ENCODE assay signal across 15 cellular contexts in the genomic region with DNA sequence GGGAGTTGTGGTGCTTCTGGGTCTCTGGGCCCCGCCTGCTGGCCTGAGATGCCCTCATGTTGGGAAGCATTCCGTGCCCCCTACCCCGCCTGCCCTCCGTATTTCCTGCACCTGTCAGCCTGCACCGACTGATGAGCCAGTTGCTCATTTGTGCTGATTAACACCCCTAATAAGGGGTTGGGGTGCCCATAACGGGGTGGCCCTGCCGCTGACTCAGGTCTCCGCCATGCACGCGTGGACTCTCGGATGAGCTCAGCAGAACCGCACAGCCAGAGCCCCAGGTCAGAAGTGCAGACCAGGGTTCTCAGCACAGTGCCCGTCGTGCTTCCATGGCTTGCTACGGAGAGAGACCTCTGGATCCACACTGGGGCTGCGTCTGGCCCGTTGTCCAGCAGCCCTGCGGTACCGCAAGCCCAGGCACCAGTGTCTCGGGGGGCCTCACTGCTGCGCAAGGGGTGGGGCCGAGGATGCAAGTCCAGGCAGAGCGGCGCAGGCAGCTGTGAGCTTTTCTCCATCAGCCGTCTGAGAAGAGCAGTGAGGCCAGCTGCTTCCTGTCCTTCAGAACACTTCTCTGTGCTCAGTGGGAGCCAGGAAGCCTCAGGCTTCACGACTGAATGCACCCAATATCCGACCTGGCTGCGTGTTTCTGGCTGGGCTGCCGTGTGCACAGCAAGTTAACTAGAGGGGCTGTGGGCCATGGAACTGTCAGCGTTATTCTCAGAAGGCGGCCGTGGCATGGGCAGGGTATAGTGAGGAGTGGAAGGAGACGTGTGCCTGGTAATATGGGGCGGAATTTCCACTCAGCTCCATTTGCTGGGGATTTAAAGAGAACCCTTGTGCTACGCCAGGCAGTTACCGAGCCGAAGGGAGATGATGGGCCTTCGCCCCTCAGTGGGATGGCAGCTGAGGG. TPM values are rescaled to one million over a fixed set of nuclear protein-coding genes. Genes with fewer than 3 reads are reported as not detected.
DNase-seq lines count a peak whose midpoint lies in the region; ATAC-seq and TF ChIP-seq lines count a peak whose summit lies in the region.
"Had no signal": no experiment of that assay in that cellular context is flagged by ENCODE, and none has a peak within 500 bp of the region (broad histone marks: within the 10 kb centered on the region; RNA-seq: fewer than 3 reads in every experiment).

No MANE protein-coding gene starts in this region.

- H3F3A ChIP-seq in DOHH2 (ENCODE audit: control insufficient read depth, insufficient read depth), result 0 out of 2 replicates have a peak, but pooled peaks cover 13% of the 10 kb centered on the region

- peak overlapping the region; percentile 66 for H3K4me3 ChIP-seq in DOHH2 (ENCODE audit: low read length)
- H3K4me3 ChIP-seq in lower leg skin (ENCODE audit: low read depth, poor library complexity, severe bottlenecking), result no peak overlapping the region
- H3K4me3 ChIP-seq in gastroesophageal sphincter, result no peak overlapping the region
- H3K4me3 ChIP-seq: tibial artery had no signal

- ATAC-seq in GM21360 (IDR thresholded peaks at IDR 0.05; ENCODE audit: unreplicated experiment) (peak; percentile 83), foreskin keratinocyte (no peak), HG03439 (IDR thresholded peaks at IDR 0.05; ENCODE audit: unreplicated experiment) (no peak), gastroesophageal sphincter (no peak)
- ATAC-seq in central memory CD8-positive, alpha-beta T cell (replicated peaks; ENCODE audit: extremely low read depth, poor library complexity, severe bottlenecking), result no peak
- ATAC-seq: activated CD8-positive, alpha-beta T cell treated with anti-CD3 and anti-CD28 coated beads, Interleukin-2, amount 10 ng/mL, durations not matched to agents 7 days and 5 days had no signal

- H3K4me2 ChIP-seq in DOHH2 (ENCODE audit: low read length), result peak overlapping the region; percentile 72

- H3K9me2 ChIP-seq in DOHH2 (replicated peaks; ENCODE audit: control insufficient read depth, low read length), result no peaks in the 10 kb centered on the region

- intact Hi-C loops in lower leg skin (cut with DNase I; ENCODE audit: low total_unique reads), result no loop called here

- H3K36me3 ChIP-seq in DOHH2 (ENCODE audit: control insufficient read depth, low read length) (peaks cover 45% of the 10 kb centered on the region), KOPT-K1 (ENCODE audit: insufficient read depth, low read length) (peaks cover 58% of the 10 kb centered on the region), gastroesophageal sphincter (peaks cover 0 to 76% of the 10 kb centered on the region in 2 donors)

- peaks cover 3% of the 10 kb centered on the region for H3K79me2 ChIP-seq in DOHH2 (ENCODE audit: control insufficient read depth, low read length)

- no peaks in the 10 kb centered on the region for H3K9me3 ChIP-seq in DOHH2 (ENCODE audit: control insufficient read depth, insufficient read depth, low read length)
- no peaks in the 10 kb centered on the region for H3K9me3 ChIP-seq in KOPT-K1 (ENCODE audit: insufficient read depth, low read length, poor library complexity, severe bottlenecking)
- no peaks in the 10 kb centered on the region for H3K9me3 ChIP-seq in gastroesophageal sphincter
- H3K9me3 ChIP-seq: neutrophil, tibial artery had no signal

- H3K27me3 ChIP-seq in DOHH2 (ENCODE audit: control insufficient read depth, low read length) (no peaks in the 10 kb centered on the region), foreskin keratinocyte (no peaks in the 10 kb centered on the region), gastroesophageal sphincter (no peaks in the 10 kb centered on the region)
- H3K27me3 ChIP-seq: neutrophil, tibial artery had no signal

- no peak overlapping the region for H3K4me3 Mint-ChIP-seq in central memory CD8-positive, alpha-beta T cell
- H3K4me3 Mint-ChIP-seq: activated CD8-positive, alpha-beta T cell treated with anti-CD3 and anti-CD28 coated beads, Interleukin-2, amount 10 ng/mL, durations not matched to agents 7 days and 5 days had no signal

- H3K4me1 ChIP-seq in DOHH2 (ENCODE audit: control insufficient read depth, low read length), result peaks cover 40% of the 10 kb centered on the region
- no peaks in the 10 kb centered on the region for H3K4me1 ChIP-seq in foreskin keratinocyte
- no peaks in the 10 kb centered on the region for H3K4me1 ChIP-seq in gastroesophageal sphincter
- H3K4me1 ChIP-seq: tibial artery had no signal

- no peaks in the 10 kb centered on the region for H3K4me1 Mint-ChIP-seq in central memory CD8-positive, alpha-beta T cell

- no peaks in the 10 kb centered on the region for H3K27me3 Mint-ChIP-seq in central memory CD8-positive, alpha-beta T cell

- H3K9me3 Mint-ChIP-seq in central memory CD8-positive, alpha-beta T cell, result no peaks in the 10 kb centered on the region

- TF ChIP-seq POLR2A in lower leg skin (IDR thresholded peaks at IDR 0.05) (no peak), gastroesophageal sphincter (IDR thresholded peaks at IDR 0.05) (no peak)

- H3K27ac ChIP-seq in DOHH2 (ENCODE audit: low read depth, low read length) (peak overlapping the region; percentile 83), KOPT-K1 (ENCODE audit: low read depth, low read length, poor library complexity, severe bottlenecking) (peak overlapping the region; percentile 16), foreskin keratinocyte (no peak overlapping the region), gastroesophageal sphincter (no peak overlapping the region)
- H3K27ac ChIP-seq: neutrophil, tibial artery had no signal

- peaks cover 31% of the 10 kb centered on the region for H3K36me3 Mint-ChIP-seq in central memory CD8-positive, alpha-beta T cell (ENCODE audit: insufficient read depth)

- no peaks in the 10 kb centered on the region; the same call in 1 of the 2 replicates for H4K20me1 ChIP-seq in DOHH2 (ENCODE audit: control insufficient read depth, insufficient read depth, low read depth, low read length)

- TF ChIP-seq CTCF in DOHH2 (IDR thresholded peaks at IDR 0.05; ENCODE audit: low read depth, low read length, poor library complexity, severe bottlenecking) (no peak), foreskin keratinocyte (conservative IDR thresholded peaks at IDR 0.05) (no peak), lower leg skin (IDR thresholded peaks at IDR 0.05) (no peak), gastroesophageal sphincter (IDR thresholded peaks at IDR 0.05) (no peak)

- 88% methylated on average over 30 to 38 of the region's 38 CpGs for WGBS in lower leg skin, 2 donors
- 77 to 100% methylated on average over 2 to 6 of the region's 38 CpGs for WGBS in gastroesophageal sphincter (ENCODE audit: low coverage in 1 of 2), 2 donors

- TF ChIP-seq EP300 in gastroesophageal sphincter (IDR thresholded peaks at IDR 0.05), result no peak

- H3K27ac Mint-ChIP-seq in central memory CD8-positive, alpha-beta T cell (ENCODE audit: low read depth), result peak overlapping the region; percentile 26
- H3K27ac Mint-ChIP-seq: activated CD8-positive, alpha-beta T cell treated with anti-CD3 and anti-CD28 coated beads, Interleukin-2, amount 10 ng/mL, durations not matched to agents 7 days and 5 days had no signal

- no peak for DNase-seq in central memory CD8-positive, alpha-beta T cell (ENCODE audit: low spot score in 2 of 2)
- DNase-seq in foreskin keratinocyte (no peak), lower leg skin (ENCODE audit: low spot score in 2 of 2) (no peak)
- DNase-seq: activated CD8-positive, alpha-beta T cell treated with anti-CD3 and anti-CD28 coated beads, Interleukin-2, amount 10 ng/mL, durations not matched to agents 7 days and 5 days; amygdala; SIG-M5; stimulated activated CD4-positive, alpha-beta T cell treated with anti-CD3 and anti-CD28 coated beads, Interleukin-2, amount 100 ng/mL, for 48 hours; tibial artery had no signal

RNA-seq across cellular contexts. Expression of a gene that starts 18.6 kb away (rescaled TPM):
- total RNA-seq in foreskin keratinocyte (29.3 and 35.0 TPM in 2 replicates), lower leg skin (10 to 100 TPM; 21.4 to 42.0 (median 29.1) TPM), gastroesophageal sphincter (10 to 100 TPM; 23.7 to 31.3 (median 30.2) TPM)
- 35.1 and 46.1 TPM in 2 replicates for polyA plus RNA-seq in foreskin keratinocyte

RNA-seq across cellular contexts. Expression of a gene that starts 18.6 kb away (rescaled TPM):
- not detected in 2 replicates for total RNA-seq in foreskin keratinocyte
- polyA plus RNA-seq in foreskin keratinocyte, result not detected in 2 replicates
- total RNA-seq in lower leg skin, result not detected
- not detected for total RNA-seq in gastroesophageal sphincter
- total RNA-seq: activated CD8-positive, alpha-beta T cell treated with anti-CD3 and anti-CD28 coated beads, Interleukin-2, amount 10 ng/mL, durations not matched to agents 7 days and 5 days; MCF 10A had no signal

RNA-seq across cellular contexts. Expression of a gene that starts 36.9 kb away (rescaled TPM):
- 21.8 and 26.2 TPM in 2 replicates for total RNA-seq in foreskin keratinocyte
- polyA plus RNA-seq in foreskin keratinocyte, result 13.0 and 13.2 TPM in 2 replicates
- 100 to 1,000 TPM in 1 of 4 donors, 10 to 100 TPM in 3; 69.7 to 135 (median 86.0) TPM for total RNA-seq in lower leg skin
- total RNA-seq in gastroesophageal sphincter, result 10 to 100 TPM; 36.6 to 57.3 (median 46.7) TPM

RNA-seq across cellular contexts. Expression of a gene that starts 57.9 kb away (rescaled TPM):
- total RNA-seq in foreskin keratinocyte, result 7.7 and 8.1 TPM in 2 replicates
- polyA plus RNA-seq in foreskin keratinocyte, result 3.1 and 3.6 TPM in 2 replicates
- 10 to 100 TPM; 23.3 to 51.7 (median 25.8) TPM for total RNA-seq in lower leg skin
- 10 to 100 TPM in 2 of 4 donors, 1 to 10 TPM in 2; 6.8 to 12.3 (median 11.1) TPM for total RNA-seq in gastroesophageal sphincter

RNA-seq across cellular contexts. Expression of a gene that starts 58.2 kb away (rescaled TPM):
- total RNA-seq in foreskin keratinocyte, result 365 and 371 TPM in 2 replicates
- 474 and 475 TPM in 2 replicates for polyA plus RNA-seq in foreskin keratinocyte
- 100 to 1,000 TPM; 200 to 240 (median 225) TPM for total RNA-seq in lower leg skin
- total RNA-seq in gastroesophageal sphincter, result 100 to 1,000 TPM; 253 to 352 (median 303) TPM

Comparison
In these comparisons a context has a peak if more than half of its experiments do, and no peak if none do; other contexts are left out.
1. H3K27ac ChIP-seq: peak in DOHH2 (single experiment) and KOPT-K1 (single experiment); none in foreskin keratinocyte (single experiment) and gastroesophageal sphincter (0 of 4).